Comparison of ENCODE assay signal across 18 cellular contexts in the genomic region with DNA sequence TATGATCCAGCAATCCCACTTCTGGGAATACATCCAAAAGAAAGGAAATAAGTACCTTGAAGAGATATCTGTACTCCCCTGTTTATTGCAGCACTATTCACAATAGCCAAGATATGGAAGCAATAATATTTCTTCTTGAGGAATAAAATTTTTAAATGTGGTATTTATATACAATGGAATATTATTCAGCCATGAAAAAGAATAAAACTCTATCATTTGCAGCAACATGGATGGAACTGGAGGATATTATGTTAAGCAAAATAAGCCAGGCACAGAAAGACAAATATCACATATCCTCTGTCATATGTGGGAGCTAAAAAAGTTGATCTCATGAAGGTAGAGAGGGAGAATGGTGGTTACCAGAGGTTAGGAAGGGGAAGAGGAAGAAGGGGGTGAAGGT. TPM values are rescaled to one million over a fixed set of nuclear protein-coding genes. Genes with fewer than 3 reads are reported as not detected.
"Had no signal": no experiment of that assay in that cellular context is flagged by ENCODE, and none has a peak within 500 bp of the region (broad histone marks: within the 10 kb centered on the region; RNA-seq: fewer than 3 reads in every experiment).

No MANE protein-coding gene starts in this region.

- H3K27ac ChIP-seq: brain microvascular endothelial cell, esophagus squamous epithelium, hepatocyte, pancreas had no signal

- DNase-seq: activated B cell treated with CpG ODN at 0.5 μM for 24 hours; activated CD4-positive, alpha-beta T cell treated with anti-CD3 and anti-CD28 coated beads for 48 hours; activated effector memory CD4-positive, alpha-beta T cell treated with anti-CD3 and anti-CD28 coated beads, Interleukin-2, amount 50 U/mL, for 16 hours; anterior cingulate cortex; brain microvascular endothelial cell; cortex of kidney; effector CD4-positive, alpha-beta T cell; esophagus squamous epithelium; kidney; left lung; mammary epithelial cell; pancreas; T-helper 17 cell had no signal

- H3K36me3 ChIP-seq: brain microvascular endothelial cell, esophagus squamous epithelium, left lung, pancreas had no signal

- H3K27ac Mint-ChIP-seq: activated B cell treated with CpG ODN at 0.5 μM for 24 hours, T-helper 17 cell had no signal

- H3K4me3 ChIP-seq: esophagus squamous epithelium, hepatocyte, left lung, pancreas had no signal

- H3K9me3 ChIP-seq: esophagus squamous epithelium, left lung, pancreas had no signal

- H3K4me3 Mint-ChIP-seq: activated B cell treated with CpG ODN at 0.5 μM for 24 hours, T-helper 17 cell had no signal

- H3K4me1 ChIP-seq: esophagus squamous epithelium, pancreas had no signal

- H3K27me3 ChIP-seq: brain microvascular endothelial cell, esophagus squamous epithelium, hepatocyte, left lung, pancreas had no signal

- ATAC-seq: activated naive CD4-positive, alpha-beta T cell treated with anti-CD3 and anti-CD28 coated beads, Interleukin-2, amount 50 U/mL, for 72 hours; left lung; pancreas; sciatic nerve; T-helper 17 cell had no signal

RNA-seq across cellular contexts. Expression of gene ATP8B4, which starts 1.4 kb away (rescaled TPM):
- total RNA-seq: endothelial cell of umbilical vein, glomerular endothelial cell had no signal
- polyA plus RNA-seq: endothelial cell of umbilical vein, mammary epithelial cell had no signal
